Comparison of ENCODE assay signal across 7 cellular contexts in the genomic region with DNA sequence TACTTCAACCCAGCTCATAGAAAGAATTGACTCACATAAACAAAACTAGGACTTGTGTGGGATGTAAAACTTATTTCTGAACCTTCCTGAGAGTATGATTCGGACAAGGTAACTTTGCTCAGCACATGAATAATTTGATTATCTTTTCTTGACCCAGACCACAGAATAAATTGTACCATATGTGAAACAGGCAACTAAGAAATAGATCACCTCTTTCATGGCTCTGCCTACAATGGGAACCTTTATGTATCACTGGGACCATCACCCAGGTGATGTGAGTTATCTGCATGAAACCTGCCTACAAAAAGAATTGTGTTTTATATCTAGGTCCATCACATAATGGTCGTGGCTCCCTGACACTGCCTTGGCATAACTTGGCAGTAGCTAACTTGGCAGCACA.
"Had no signal": no experiment of that assay in that cellular context is flagged by ENCODE, and none has a peak within 500 bp of the region (broad histone marks: within the 10 kb centered on the region; RNA-seq: fewer than 3 reads in every experiment).

No MANE protein-coding gene starts in this region.

- ATAC-seq: HCT116, K562 had no signal

- H3K4me3 Mint-ChIP-seq: HFFc6 had no signal

- DNase-seq: GM23248, GOT3, H7, HFFc6, IMR-90 had no signal

- H3K27ac Mint-ChIP-seq: HFFc6 had no signal
